In genomic region chr14:85959063-85959462, GRCh38 we compare ENCODE assay signal across 8 cellular contexts.
"Had no signal": no experiment of that assay in that cellular context is flagged by ENCODE, and none has a peak within 500 bp of the region (broad histone marks: within the 10 kb centered on the region; RNA-seq: fewer than 3 reads in every experiment).

No MANE protein-coding gene starts in this region.

- DNase-seq: GDM1, GF-D8 had no signal

- H3K4me3 ChIP-seq: GM12878 had no signal

- ATAC-seq: GM12878 had no signal

- FAIRE-seq: G401.6, GM12878, GM12891, GM12892, GM18507, GM19239 had no signal
